ENCODE assay signal across 12 cellular contexts in genomic region chr6:158039178-158039557, GRCh38. TPM values are rescaled to one million over a fixed set of nuclear protein-coding genes. Genes with fewer than 3 reads are reported as not detected.
A peak's percentile ranks its signal among the peaks of the same experiment; 100 is the strongest.
DNase-seq lines count a peak whose midpoint lies in the region; ATAC-seq lines count a peak whose summit lies in the region.
"Had no signal": no experiment of that assay in that cellular context is flagged by ENCODE, and none has a peak within 500 bp of the region (broad histone marks: within the 10 kb centered on the region; RNA-seq: fewer than 3 reads in every experiment).

No MANE protein-coding gene starts in this region.

- CTCF ChIA-PET in activated CD8-positive, alpha-beta memory T cell treated with anti-CD3 and anti-CD28 coated beads, Interleukin-2, amount 10 ng/mL, durations not matched to agents 7 days and 5 days (lab: Charles Lee): interaction anchor here (2.0 kb wide), 1 partner anchor 13 kb away, joined by 10 read pairs; no protein-coding TSS in a partner anchor

- DNase-seq in activated CD8-positive, alpha-beta memory T cell treated with anti-CD3 and anti-CD28 coated beads, Interleukin-2, amount 10 ng/mL, durations not matched to agents 7 days and 5 days: no peak
- no peak for DNase-seq in activated CD8-positive, alpha-beta memory T cell treated with anti-CD3 and anti-CD28 coated beads for 24 hours
- no peak for DNase-seq in T-helper 17 cell
- peak; percentile 31 for DNase-seq in left ventricle myocardium superior
- no peak for DNase-seq in activated effector memory CD4-positive, alpha-beta T cell treated with anti-CD3 and anti-CD28 coated beads, Interleukin-2, amount 50 U/mL, for 16 hours
- DNase-seq in effector memory CD8-positive, alpha-beta T cell: no peak
- DNase-seq in activated CD4-positive, alpha-beta T cell treated with anti-CD3 and anti-CD28 coated beads for 4 hours: no peak
- DNase-seq: activated B cell treated with CpG ODN at 0.5 μM for 24 hours, mammary epithelial cell, NCI-H187 treated with DMSO at 0.1 percent for 48 hours had no signal

- H3K4me1 Mint-ChIP-seq in activated CD8-positive, alpha-beta memory T cell treated with anti-CD3 and anti-CD28 coated beads, Interleukin-2, amount 10 ng/mL, durations not matched to agents 7 days and 5 days: peaks cover 47% of the 10 kb centered on the region
- H3K4me1 Mint-ChIP-seq in T-helper 17 cell: peaks cover 21% of the 10 kb centered on the region
- peaks cover 5 to 7% of the 10 kb centered on the region in 2 donors for H3K4me1 Mint-ChIP-seq in effector memory CD8-positive, alpha-beta T cell (ENCODE audit: low read depth in 2 of 2)

- intact Hi-C loops in left ventricle myocardium superior (cut with micrococcal nuclease): no loop called here

- peaks cover 35% of the 10 kb centered on the region for H3K36me3 Mint-ChIP-seq in activated CD8-positive, alpha-beta memory T cell treated with anti-CD3 and anti-CD28 coated beads, Interleukin-2, amount 10 ng/mL, durations not matched to agents 7 days and 5 days
- H3K36me3 Mint-ChIP-seq in T-helper 17 cell (ENCODE audit: low read depth): peaks cover 9% of the 10 kb centered on the region
- H3K36me3 Mint-ChIP-seq in effector memory CD8-positive, alpha-beta T cell (ENCODE audit: insufficient read depth): peaks cover 24% of the 10 kb centered on the region

- no peak for ATAC-seq in activated CD8-positive, alpha-beta memory T cell treated with anti-CD3 and anti-CD28 coated beads, Interleukin-2, amount 10 ng/mL, durations not matched to agents 7 days and 5 days
- no peak for ATAC-seq in T-helper 17 cell
- no peak for ATAC-seq in left ventricle myocardium superior
- ATAC-seq in effector memory CD8-positive, alpha-beta T cell (replicated peaks): no peak
- ATAC-seq: right cardiac atrium had no signal

- peak overlapping the region; percentile 84 for H3K27ac Mint-ChIP-seq in activated CD8-positive, alpha-beta memory T cell treated with anti-CD3 and anti-CD28 coated beads, Interleukin-2, amount 10 ng/mL, durations not matched to agents 7 days and 5 days
- H3K27ac Mint-ChIP-seq in T-helper 17 cell: peak overlapping the region; percentile 63
- H3K27ac Mint-ChIP-seq in effector memory CD8-positive, alpha-beta T cell: no peak overlapping the region
- H3K27ac Mint-ChIP-seq: activated B cell treated with CpG ODN at 0.5 μM for 24 hours had no signal

- H3K4me3 Mint-ChIP-seq in activated CD8-positive, alpha-beta memory T cell treated with anti-CD3 and anti-CD28 coated beads, Interleukin-2, amount 10 ng/mL, durations not matched to agents 7 days and 5 days: peak overlapping the region; percentile 14
- H3K4me3 Mint-ChIP-seq in T-helper 17 cell: no peak overlapping the region
- H3K4me3 Mint-ChIP-seq in effector memory CD8-positive, alpha-beta T cell: no peak overlapping the region
- H3K4me3 Mint-ChIP-seq: activated B cell treated with CpG ODN at 0.5 μM for 24 hours had no signal

- H3K27me3 Mint-ChIP-seq in activated CD8-positive, alpha-beta memory T cell treated with anti-CD3 and anti-CD28 coated beads, Interleukin-2, amount 10 ng/mL, durations not matched to agents 7 days and 5 days: no peaks in the 10 kb centered on the region
- H3K27me3 Mint-ChIP-seq in T-helper 17 cell: no peaks in the 10 kb centered on the region
- H3K27me3 Mint-ChIP-seq in effector memory CD8-positive, alpha-beta T cell: no peaks in the 10 kb centered on the region
- H3K27me3 Mint-ChIP-seq: activated B cell treated with CpG ODN at 0.5 μM for 24 hours had no signal

- H3K9me3 ChIP-seq in T-helper 17 cell (ENCODE audit: control insufficient read depth, low read length, poor library complexity, severe bottlenecking): no peaks in the 10 kb centered on the region

- H3K9me3 Mint-ChIP-seq in activated CD8-positive, alpha-beta memory T cell treated with anti-CD3 and anti-CD28 coated beads, Interleukin-2, amount 10 ng/mL, durations not matched to agents 7 days and 5 days (ENCODE audit: low read depth): no peaks in the 10 kb centered on the region
- H3K9me3 Mint-ChIP-seq in effector memory CD8-positive, alpha-beta T cell: peaks cover 0 to 5% of the 10 kb centered on the region in 2 donors

- H3K27ac ChIP-seq in temporal lobe (ENCODE audit: low read depth, low read length): peak overlapping the region; percentile 81

RNA-seq across cellular contexts. Expression of gene SYNJ2, which starts 57.5 kb away (rescaled TPM):
- total RNA-seq in activated CD8-positive, alpha-beta memory T cell treated with anti-CD3 and anti-CD28 coated beads, Interleukin-2, amount 10 ng/mL, durations not matched to agents 7 days and 5 days: 10 to 100 TPM; 41.2 to 42.7 TPM
- 10 to 100 TPM; 43.6 to 45.0 TPM for total RNA-seq in T-helper 17 cell
- 14.7 TPM for total RNA-seq in left ventricle myocardium superior
- total RNA-seq in temporal lobe: 6.6 TPM

Comparison
In these comparisons a context has a peak if more than half of its experiments do, and no peak if none do; other contexts are left out.
1. H3K27ac Mint-ChIP-seq: peak in activated CD8-positive, alpha-beta memory T cell treated with anti-CD3 and anti-CD28 coated beads, Interleukin-2, amount 10 ng/mL, durations not matched to agents 7 days and 5 days (single experiment) and T-helper 17 cell (single experiment); none in effector memory CD8-positive, alpha-beta T cell (0 of 2).